In the genomic region with DNA sequence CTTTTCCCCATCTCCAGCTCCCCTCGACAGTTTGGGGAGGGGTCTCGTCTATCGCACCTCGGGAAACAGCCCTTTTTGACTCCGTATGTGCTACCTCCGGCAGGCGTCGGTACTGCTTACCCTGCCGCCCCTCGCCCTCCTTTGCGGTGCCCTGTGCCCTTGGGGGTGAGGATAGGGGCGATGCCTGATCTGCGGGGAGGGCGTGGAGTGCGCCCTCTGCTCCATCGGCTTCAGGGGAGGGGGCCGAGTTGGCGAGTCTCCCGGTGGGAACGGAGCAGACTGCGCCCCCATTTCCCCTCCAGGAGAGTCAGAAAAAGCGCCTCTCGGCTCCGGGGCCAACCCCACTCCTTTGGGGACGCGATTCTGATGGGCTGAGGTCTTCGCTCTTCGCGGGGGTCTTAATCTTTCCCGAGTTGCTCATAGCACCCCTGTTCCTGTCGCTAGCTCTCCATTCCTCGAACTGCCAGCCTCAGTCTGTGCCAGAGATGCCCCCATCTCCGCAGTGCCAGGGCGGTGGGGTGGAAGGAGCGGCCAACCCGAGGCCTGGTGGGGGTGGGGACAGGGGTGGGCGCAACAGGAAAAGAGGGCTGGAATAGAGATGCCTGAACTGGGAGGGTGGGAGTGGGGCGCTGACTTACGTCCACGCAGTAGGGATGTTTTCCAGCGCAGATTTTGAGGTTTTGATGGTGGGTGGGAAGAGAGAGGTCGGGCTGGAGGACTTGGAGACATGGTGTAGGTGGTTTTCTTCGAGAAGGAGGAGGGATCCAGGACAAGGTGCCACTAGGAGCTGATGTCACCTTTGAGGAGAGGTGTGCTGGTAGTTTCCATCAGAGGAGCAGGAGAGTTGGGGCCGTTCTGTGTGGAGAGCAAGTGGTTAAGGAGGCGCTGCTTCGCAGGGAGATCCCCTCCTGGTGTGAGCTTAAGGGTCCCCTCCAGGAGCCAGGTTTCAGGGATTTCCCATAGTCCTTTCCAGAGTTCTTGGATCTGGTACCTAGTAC, we compare ENCODE assay signal across 1 cellular context.
TF ChIP-seq lines count a peak whose summit lies in the region.

No MANE protein-coding gene starts in this region.

TF ChIP-seq in SK-N-SH, 30 proteins besides CTCF, POLR2A, EP300 and RAD21:
- no peak for TF ChIP-seq EZH2phosphoT487 (IDR thresholded peaks at IDR 0.05; ENCODE audit: borderline replicate concordance, low read depth)
- TF ChIP-seq MXI1 (IDR thresholded peaks at IDR 0.05; ENCODE audit: low read depth, low read length): 0 out of 2 replicates have a peak, but pooled peaks have one; percentile 6
TF ChIP-seq in SK-N-SH: peak in this region for 1.
